In genomic region chr13:21216332-21216731, GRCh38 we compare ENCODE assay signal across 1 cellular context.
TF ChIP-seq lines count a peak whose summit lies in the region.

No MANE protein-coding gene starts in this region.

TF ChIP-seq in GM23338, 12 proteins besides CTCF, POLR2A, EP300 and RAD21:
- TF ChIP-seq ZNF462 (CRISPR knock-in tag; IDR thresholded peaks at IDR 0.05) (no peak), ZNF331 (CRISPR knock-in tag; IDR thresholded peaks at IDR 0.05; ENCODE audit: low read depth) (no peak), ETS1 (IDR thresholded peaks at IDR 0.05) (no peak), NANOG (IDR thresholded peaks at IDR 0.05; ENCODE audit: borderline replicate concordance) (no peak), STAT1 (IDR thresholded peaks at IDR 0.05; ENCODE audit: unreplicated experiment) (no peak), REST (IDR thresholded peaks at IDR 0.05; ENCODE audit: unreplicated experiment) (no peak), EZH2phosphoT487 (IDR thresholded peaks at IDR 0.05; ENCODE audit: unreplicated experiment) (no peak), CREB1 (CRISPR knock-in tag; IDR thresholded peaks at IDR 0.05; ENCODE audit: low read depth) (no peak), JUNB (IDR thresholded peaks at IDR 0.05; ENCODE audit: unreplicated experiment) (no peak), ZNF114 (CRISPR knock-in tag; IDR thresholded peaks at IDR 0.05) (no peak), EZH2 (IDR thresholded peaks at IDR 0.05; ENCODE audit: low read depth, unreplicated experiment) (no peak), POLR2AphosphoS5 (IDR thresholded peaks at IDR 0.05; ENCODE audit: low read depth) (no peak)
